28 cellular contexts compared by ENCODE assay signal in genomic region chr7:103644319-103644718, GRCh38.
"Had no signal": no experiment of that assay in that cellular context is flagged by ENCODE, and none has a peak within 500 bp of the region (broad histone marks: within the 10 kb centered on the region; RNA-seq: fewer than 3 reads in every experiment).

No MANE protein-coding gene starts in this region.

- H3K27ac ChIP-seq: colonic mucosa, coronary artery, dorsolateral prefrontal cortex, epithelial cell of prostate, esophagus muscularis mucosa, esophagus squamous epithelium, foreskin keratinocyte, gastrocnemius medialis, gastroesophageal sphincter, heart left ventricle, heart right ventricle had no signal

- H3K27me3 ChIP-seq: colonic mucosa, esophagus muscularis mucosa, esophagus squamous epithelium, foreskin keratinocyte, gastrocnemius medialis, gastroesophageal sphincter, heart left ventricle, heart right ventricle had no signal

- H3K36me3 ChIP-seq: colonic mucosa, esophagus muscularis mucosa, esophagus squamous epithelium, gastrocnemius medialis, gastroesophageal sphincter, heart left ventricle, heart right ventricle had no signal

- H3K4me3 ChIP-seq: colonic mucosa, coronary artery, dorsolateral prefrontal cortex, esophagus muscularis mucosa, esophagus squamous epithelium, gastrocnemius medialis, gastroesophageal sphincter, heart left ventricle, heart right ventricle had no signal

- H3K9me3 ChIP-seq: colonic mucosa had no signal

- H3K4me1 ChIP-seq: colonic mucosa, esophagus muscularis mucosa, esophagus squamous epithelium, foreskin keratinocyte, gastrocnemius medialis, gastroesophageal sphincter, heart left ventricle, heart right ventricle had no signal

- ATAC-seq: effector memory CD8-positive, alpha-beta T cell; esophagus mucosa; foreskin keratinocyte; gastrocnemius medialis; gastroesophageal sphincter; heart left ventricle; heart right ventricle had no signal

- FAIRE-seq: colon, endometrium, endothelial cell of umbilical vein, frontal cortex had no signal

- DNase-seq: colonic mucosa; cortex of kidney; dermis blood vessel endothelial cell; dorsolateral prefrontal cortex; effector CD4-positive, alpha-beta T cell; effector CD8-positive, alpha-beta T cell; effector memory CD4-positive, alpha-beta T cell; effector memory CD8-positive, alpha-beta T cell; endodermal cell; erythroblast; esophagus squamous epithelium; foreskin fibroblast; foreskin keratinocyte; foreskin melanocyte; gastrocnemius medialis; glutamatergic neuron; head of caudate nucleus; heart left ventricle; heart right ventricle had no signal
